Comparison of ENCODE assay signal across 22 cellular contexts in genomic region chr15:74897300-74897701, GRCh38. TPM values are rescaled to one million over a fixed set of nuclear protein-coding genes. Genes with fewer than 3 reads are reported as not detected.
A peak's percentile ranks its signal among the peaks of the same experiment; 100 is the strongest.
DNase-seq lines count a peak whose midpoint lies in the region; ATAC-seq and TF ChIP-seq lines count a peak whose summit lies in the region.
"Had no signal": no experiment of that assay in that cellular context is flagged by ENCODE, and none has a peak within 500 bp of the region (broad histone marks: within the 10 kb centered on the region; RNA-seq: fewer than 3 reads in every experiment).

No MANE protein-coding gene starts in this region.

- TF ChIP-seq RAD21 in IMR-90 (IDR thresholded peaks at IDR 0.05; ENCODE audit: low read length) = no peak

- H2AK5ac ChIP-seq in IMR-90 (ENCODE audit: low read depth, low read length) (no peak overlapping the region), mesendoderm (ENCODE audit: low read length) (no peak overlapping the region)

- DNase-seq in A673 (ENCODE audit: low spot score) (no peak), IMR-90 (no peak), left cardiac atrium (no peak), left colon (no peak), mesendoderm (no peak)
- DNase-seq in activated naive CD4-positive, alpha-beta T cell treated with anti-CD3 and anti-CD28 coated beads, Interleukin-2, amount 10 ng/mL, durations not matched to agents 7 days and 5 days = no peak
- DNase-seq: activated CD4-positive, alpha-beta T cell treated with anti-CD3 and anti-CD28 coated beads, Interleukin-2, amount 50 U/mL, for 1 hour; COR-L47; islet precursor cell; MM.1S; NCI-H1694 treated with DMSO at 0.1 percent for 48 hours; NCI-H2227 treated with DMSO at 0.1 percent for 48 hours; Peyer's patch; small intestine; stimulated activated CD8-positive, alpha-beta memory T cell treated with anti-CD3 and anti-CD28 coated beads, Interleukin-4, amount 100 ng/mL, for 48 hours; substantia nigra had no signal

- no peak overlapping the region for H3K9ac ChIP-seq in IMR-90 (ENCODE audit: low read depth, low read length)
- H3K9ac ChIP-seq in mesendoderm (ENCODE audit: low read length) = no peak overlapping the region

- no peak overlapping the region for H3K4me2 ChIP-seq in IMR-90 (ENCODE audit: low read depth, low read length)
- no peak overlapping the region for H3K4me2 ChIP-seq in mesendoderm (ENCODE audit: low read length)
- H3K4me2 ChIP-seq: hepatocyte had no signal

- H3K4me3 ChIP-seq in A673 (ENCODE audit: low read depth, low read length, poor library complexity, severe bottlenecking) = no peak overlapping the region
- H3K4me3 ChIP-seq in IMR-90 (ENCODE audit: insufficient read depth, low read depth, low read length) = no peak overlapping the region
- H3K4me3 ChIP-seq in mesendoderm (ENCODE audit: low read length) = no peak overlapping the region
- H3K4me3 ChIP-seq: coronary artery, hepatocyte, Peyer's patch, vagina had no signal

- H3K27me3 Mint-ChIP-seq in activated naive CD4-positive, alpha-beta T cell treated with anti-CD3 and anti-CD28 coated beads, Interleukin-2, amount 10 ng/mL, durations not matched to agents 7 days and 5 days = no peaks in the 10 kb centered on the region
- H3K27me3 Mint-ChIP-seq: activated naive CD4-positive, alpha-beta T cell treated with anti-CD3 and anti-CD28 coated beads, Interleukin-2, amount 50 U/mL, for 24 hours; memory B cell had no signal

- H3K79me1 ChIP-seq in IMR-90 (ENCODE audit: low read depth in 1 of 2, low read length in 2 of 2) (peaks cover 13 to 40% of the 10 kb centered on the region in 2 experiments; a peak in 3 of 4 replicates), mesendoderm (ENCODE audit: low read length) (no peaks in the 10 kb centered on the region)

- H2BK120ac ChIP-seq in IMR-90 (ENCODE audit: low read depth, low read length) (no peak overlapping the region), mesendoderm (ENCODE audit: low read depth, low read length) (no peak overlapping the region)

- H4K5ac ChIP-seq in IMR-90 (ENCODE audit: low read depth, low read length) (no peak overlapping the region), mesendoderm (ENCODE audit: low read length) (no peak overlapping the region)

- H3K27me3 ChIP-seq in A673 (replicated peaks; ENCODE audit: insufficient read depth, low read depth, low read length, poor library complexity) = no peaks in the 10 kb centered on the region
- H3K27me3 ChIP-seq in IMR-90 (ENCODE audit: control insufficient read depth, insufficient read depth, low read length) = no peaks in the 10 kb centered on the region
- H3K27me3 ChIP-seq in mesendoderm (ENCODE audit: insufficient read depth, low read length, poor library complexity) = no peaks in the 10 kb centered on the region
- H3K27me3 ChIP-seq: hepatocyte, Peyer's patch, vagina had no signal

- CTCF ChIA-PET in A673 (lab: Charles Lee) = no interaction called here
- CTCF ChIA-PET in IMR-90 (lab: Yijun Ruan, JAX) = no interaction called here
- CTCF ChIA-PET in activated naive CD4-positive, alpha-beta T cell treated with anti-CD3 and anti-CD28 coated beads, Interleukin-2, amount 10 ng/mL, durations not matched to agents 7 days and 5 days (lab: Charles Lee) = interaction anchor here (1.0 kb wide), 1 partner anchor 27 kb away, joined by 3 read pairs; no protein-coding TSS in a partner anchor

- BruUV-seq in A673 (replicated peaks; lab: Mats Ljungman, UMichigan) (no TSS peak), IMR-90 (replicated peaks; lab: Mats Ljungman, UMichigan) (no TSS peak)

- intact Hi-C loops in A673 (cut with micrococcal nuclease; ENCODE audit: unreplicated experiment) (no loop called here), IMR-90 (cut with micrococcal nuclease) (no loop called here), left cardiac atrium (cut with DNase I) (no loop called here), left colon (cut with DNase I, micrococcal nuclease) (loop anchor here in 1 of 2 donors (5.0 kb wide), 1 partner anchor 40 kb away; no protein-coding TSS in a partner anchor)

- H3K9me3 ChIP-seq in A673 (ENCODE audit: low read depth, low read length, poor library complexity, severe bottlenecking) = no peaks in the 10 kb centered on the region
- H3K9me3 ChIP-seq in IMR-90 (ENCODE audit: control insufficient read depth, insufficient read depth, low read length) = no peaks in the 10 kb centered on the region
- H3K9me3 ChIP-seq: Peyer's patch, vagina had no signal

- H4K8ac ChIP-seq in IMR-90 (ENCODE audit: low read depth in 2 of 2, low read length in 2 of 2) (0 out of 4 replicates have a peak overlapping the region, but pooled peaks of 1 of the 2 experiments have one; percentile 15), mesendoderm (ENCODE audit: low read depth, low read length) (no peak overlapping the region)

- H3K14ac ChIP-seq in IMR-90 (replicated peaks; ENCODE audit: low read depth, low read length) = no peak overlapping the region

- H2AFZ ChIP-seq in IMR-90 (replicated peaks; ENCODE audit: low read length, poor library complexity) = no peak overlapping the region
- H2AFZ ChIP-seq: hepatocyte had no signal

- TF ChIP-seq POLR2A in IMR-90 (IDR thresholded peaks at IDR 0.05; ENCODE audit: low read depth, low read length) = no peak

- peaks cover 4% of the 10 kb centered on the region for H3K4me1 ChIP-seq in A673 (ENCODE audit: insufficient read depth, low read length, poor library complexity, severe bottlenecking)
- H3K4me1 ChIP-seq in IMR-90 (ENCODE audit: control insufficient read depth, insufficient read depth, low read length) = peaks cover 2% of the 10 kb centered on the region; the same call in 1 of the 2 replicates
- H3K4me1 ChIP-seq in mesendoderm (ENCODE audit: control insufficient read depth, low read depth, low read length) = no peaks in the 10 kb centered on the region

- H3K9me1 ChIP-seq in IMR-90 (ENCODE audit: insufficient read depth, low read length) = peaks cover 16% of the 10 kb centered on the region

- H3K9me3 Mint-ChIP-seq in activated naive CD4-positive, alpha-beta T cell treated with anti-CD3 and anti-CD28 coated beads, Interleukin-2, amount 10 ng/mL, durations not matched to agents 7 days and 5 days = no peaks in the 10 kb centered on the region
- H3K9me3 Mint-ChIP-seq: activated naive CD4-positive, alpha-beta T cell treated with anti-CD3 and anti-CD28 coated beads, Interleukin-2, amount 50 U/mL, for 24 hours; memory B cell; nephron had no signal

- dilution Hi-C loops in IMR-90 (cut with HindIII; ENCODE audit: low sequenced_read_pairs, unreplicated experiment) = no loop called here

- H2AK9ac ChIP-seq in IMR-90 (replicated peaks; ENCODE audit: low read depth, low read length, poor library complexity) = peak overlapping the region; percentile 3

- POLR2A ChIA-PET in A673 (lab: Charles Lee; ENCODE audit: low non-redundant PET) = no interaction called here
- POLR2A ChIA-PET in IMR-90 (lab: Charles Lee; ENCODE audit: unreplicated experiment) = no interaction called here

- H3K36me3 ChIP-seq in A673 (ENCODE audit: insufficient read depth, low read length, poor library complexity, severe bottlenecking) (peaks cover 58% of the 10 kb centered on the region), IMR-90 (ENCODE audit: control insufficient read depth, insufficient read depth, low read length) (peaks cover 53% of the 10 kb centered on the region), mesendoderm (ENCODE audit: control insufficient read depth, insufficient read depth, low read length) (peaks cover 10% of the 10 kb centered on the region)

- ATAC-seq in IMR-90 (ENCODE audit: low read depth) (no peak), left cardiac atrium (peak; percentile 55 to 62), left colon (no peak)

- H2BK15ac ChIP-seq in IMR-90 (ENCODE audit: low read depth, low read length) (no peak overlapping the region), mesendoderm (replicated peaks; ENCODE audit: low read depth) (no peak overlapping the region)

- no peaks in the 10 kb centered on the region for H3K79me2 ChIP-seq in mesendoderm (ENCODE audit: control insufficient read depth, insufficient read depth, low read length)

- peaks cover 47% of the 10 kb centered on the region for H3K4me1 Mint-ChIP-seq in activated naive CD4-positive, alpha-beta T cell treated with anti-CD3 and anti-CD28 coated beads, Interleukin-2, amount 10 ng/mL, durations not matched to agents 7 days and 5 days
- H3K4me1 Mint-ChIP-seq: nephron had no signal

- TF ChIP-seq CTCF in A673 (conservative IDR thresholded peaks at IDR 0.05; ENCODE audit: low read depth, low read length) = no peak
- TF ChIP-seq CTCF in IMR-90 (conservative IDR thresholded peaks at IDR 0.05; ENCODE audit: low read depth, low read length) = no peak

- peaks cover 3% of the 10 kb centered on the region; the same call in 1 of the 2 replicates for H4K20me1 ChIP-seq in IMR-90 (ENCODE audit: insufficient read depth, low read length)

- H3K56ac ChIP-seq in IMR-90 (ENCODE audit: extremely low read depth, insufficient read depth, low read length) (no peak overlapping the region), mesendoderm (ENCODE audit: low read length) (no peak overlapping the region)

- H3K23ac ChIP-seq in IMR-90 (ENCODE audit: low read depth, low read length) (no peak overlapping the region), mesendoderm (ENCODE audit: low read length) (no peak overlapping the region)

- 100% methylated on average over 1 of the region's 6 CpGs; no CpG with 5 or more reads in 1 of the 2 experiments for WGBS in IMR-90 (ENCODE audit: extremely low coverage in 2 of 2, insufficient read length in 1 of 2), 2 experiments
- WGBS in mesendoderm (ENCODE audit: extremely low coverage, insufficient coverage, low lambda C conversion rate) = no CpG with 5 or more reads among the region's 6 CpGs

- in situ Hi-C loops in IMR-90 (cut with MboI; ENCODE audit: low sequenced_read_pairs) = no loop called here

- no peak overlapping the region for H3K27ac Mint-ChIP-seq in activated naive CD4-positive, alpha-beta T cell treated with anti-CD3 and anti-CD28 coated beads, Interleukin-2, amount 10 ng/mL, durations not matched to agents 7 days and 5 days
- H3K27ac Mint-ChIP-seq: nephron had no signal

- H3K36me3 Mint-ChIP-seq in activated naive CD4-positive, alpha-beta T cell treated with anti-CD3 and anti-CD28 coated beads, Interleukin-2, amount 10 ng/mL, durations not matched to agents 7 days and 5 days = peaks cover 56% of the 10 kb centered on the region

- no peak overlapping the region for H3K4me3 Mint-ChIP-seq in activated naive CD4-positive, alpha-beta T cell treated with anti-CD3 and anti-CD28 coated beads, Interleukin-2, amount 10 ng/mL, durations not matched to agents 7 days and 5 days
- H3K4me3 Mint-ChIP-seq: activated naive CD4-positive, alpha-beta T cell treated with anti-CD3 and anti-CD28 coated beads, Interleukin-2, amount 50 U/mL, for 24 hours; memory B cell; nephron had no signal

- no peak overlapping the region for H4K91ac ChIP-seq in IMR-90 (ENCODE audit: insufficient read depth, low read depth, low read length)

- no peak overlapping the region for H2BK20ac ChIP-seq in IMR-90 (ENCODE audit: low read depth, low read length)

- H2BK5ac ChIP-seq in IMR-90 (ENCODE audit: low read depth, low read length, poor library complexity, severe bottlenecking) (no peak overlapping the region), mesendoderm (ENCODE audit: low read length) (no peak overlapping the region)

- H3K4ac ChIP-seq in IMR-90 (ENCODE audit: low read depth, low read length) = no peak overlapping the region
- no peak overlapping the region for H3K4ac ChIP-seq in mesendoderm (ENCODE audit: low read depth, low read length)

- H3K27ac ChIP-seq in A673 (ENCODE audit: low read depth, low read length, poor library complexity, severe bottlenecking) (peak overlapping the region; percentile 40), IMR-90 (ENCODE audit: insufficient read depth, low read length) (no peak overlapping the region), mesendoderm (ENCODE audit: low read depth, low read length) (no peak overlapping the region)
- H3K27ac ChIP-seq: coronary artery, hepatocyte, Peyer's patch, vagina had no signal

- H3K18ac ChIP-seq in IMR-90 (ENCODE audit: low read depth, low read length) (no peak overlapping the region), mesendoderm (ENCODE audit: low read length) (no peak overlapping the region)

RNA-seq across cellular contexts. Expression of gene MPI, which starts 7.5 kb away (rescaled TPM):
- total RNA-seq in A673 (2021) (48.2 and 62.8 TPM in 2 replicates), IMR-90 (2012; rRNA removed) (61.4 and 91.8 TPM in 2 replicates), left cardiac atrium (10 to 100 TPM; 37.6 to 42.1 TPM), left colon (10 to 100 TPM; 62.2 to 76.7 TPM)
- 80.1 and 81.1 TPM in 2 replicates for polyA plus RNA-seq in IMR-90 (2012; rRNA removed)
- 68.1 and 94.5 TPM in 2 replicates for polyA plus RNA-seq in IMR-90 (2012; cell fraction: cytosol; rRNA removed)
- 73.5 and 116 TPM in 2 replicates for polyA plus RNA-seq in IMR-90 (2012; cell fraction: nucleus; rRNA removed; ENCODE audit: low replicate concordance)
- polyA plus RNA-seq in mesendoderm (2013, experiment 1 of 2) = 21.1 TPM
- polyA plus RNA-seq in mesendoderm (2013, experiment 2 of 2) = 20.1 TPM

RNA-seq across cellular contexts. Expression of gene FAM219B, which starts 9.3 kb away (rescaled TPM):
- total RNA-seq in A673 (2021) = 86.6 and 93.2 TPM in 2 replicates
- total RNA-seq in IMR-90 (2012; rRNA removed) = 20.3 and 24.9 TPM in 2 replicates
- polyA plus RNA-seq in IMR-90 (2012; rRNA removed) = 40.8 and 48.7 TPM in 2 replicates
- 20.9 and 24.3 TPM in 2 replicates for polyA plus RNA-seq in IMR-90 (2012; cell fraction: cytosol; rRNA removed)
- polyA plus RNA-seq in IMR-90 (2012; cell fraction: nucleus; rRNA removed; ENCODE audit: low replicate concordance) = 154 and 222 TPM in 2 replicates
- total RNA-seq in left cardiac atrium = 100 to 1,000 TPM in 1 of 2 donors, 10 to 100 TPM in 1; 91.2 to 117 TPM
- total RNA-seq in left colon = 10 to 100 TPM; 53.5 to 64.9 TPM
- polyA plus RNA-seq in mesendoderm (2013, experiment 1 of 2) = 24.2 TPM
- 24.6 TPM for polyA plus RNA-seq in mesendoderm (2013, experiment 2 of 2)

RNA-seq across cellular contexts. Expression of gene SCAMP2, which starts 24.1 kb away (rescaled TPM):
- 77.9 and 94.4 TPM in 2 replicates for total RNA-seq in A673 (2021)
- 23.3 and 25.8 TPM in 2 replicates for total RNA-seq in IMR-90 (2012; rRNA removed)
- polyA plus RNA-seq in IMR-90 (2012; rRNA removed) = 108 and 111 TPM in 2 replicates
- 47.2 and 71.4 TPM in 2 replicates for polyA plus RNA-seq in IMR-90 (2012; cell fraction: cytosol; rRNA removed)
- polyA plus RNA-seq in IMR-90 (2012; cell fraction: nucleus; rRNA removed; ENCODE audit: low replicate concordance) = 52.8 and 64.1 TPM in 2 replicates
- 10 to 100 TPM; 63.4 to 65.2 TPM for total RNA-seq in left cardiac atrium
- 100 to 1,000 TPM; 188 to 209 TPM for total RNA-seq in left colon
- polyA plus RNA-seq in mesendoderm (2013, experiment 1 of 2) = 36.0 TPM
- polyA plus RNA-seq in mesendoderm (2013, experiment 2 of 2) = 32.5 TPM

RNA-seq across cellular contexts. Expression of gene COX5A, which starts 40.6 kb away (rescaled TPM):
- total RNA-seq in A673 (2021) = 354 and 357 TPM in 2 replicates
- 24.7 and 39.8 TPM in 2 replicates for total RNA-seq in IMR-90 (2012; rRNA removed)
- polyA plus RNA-seq in IMR-90 (2012; rRNA removed) = 135 and 141 TPM in 2 replicates
- 167 and 235 TPM in 2 replicates for polyA plus RNA-seq in IMR-90 (2012; cell fraction: cytosol; rRNA removed)
- polyA plus RNA-seq in IMR-90 (2012; cell fraction: nucleus; rRNA removed; ENCODE audit: low replicate concordance) = 76.5 and 78.8 TPM in 2 replicates
- 100 to 1,000 TPM; 817 to 989 TPM for total RNA-seq in left cardiac atrium
- total RNA-seq in left colon = 100 to 1,000 TPM; 564 to 684 TPM
- 353 TPM for polyA plus RNA-seq in mesendoderm (2013, experiment 1 of 2)
- polyA plus RNA-seq in mesendoderm (2013, experiment 2 of 2) = 361 TPM

RNA-seq across cellular contexts. Expression of gene ULK3, which starts 54.3 kb away (rescaled TPM):
- 53.3 and 58.3 TPM in 2 replicates for total RNA-seq in A673 (2021)
- total RNA-seq in IMR-90 (2012; rRNA removed) = 8.6 and 11.8 TPM in 2 replicates
- polyA plus RNA-seq in IMR-90 (2012; rRNA removed) = 22.7 and 24.7 TPM in 2 replicates
- polyA plus RNA-seq in IMR-90 (2012; cell fraction: cytosol; rRNA removed) = 10.2 and 12.4 TPM in 2 replicates
- 160 and 201 TPM in 2 replicates for polyA plus RNA-seq in IMR-90 (2012; cell fraction: nucleus; rRNA removed; ENCODE audit: low replicate concordance)
- 10 to 100 TPM; 35.3 to 41.4 TPM for total RNA-seq in left cardiac atrium
- 10 to 100 TPM; 70.7 to 83.2 TPM for total RNA-seq in left colon
- 13.7 TPM for polyA plus RNA-seq in mesendoderm (2013, experiment 1 of 2)
- 13.9 TPM for polyA plus RNA-seq in mesendoderm (2013, experiment 2 of 2)

Comparison
In these comparisons a context has a peak if more than half of its experiments do, and no peak if none do; other contexts are left out.
1. ATAC-seq: peak in left cardiac atrium (2 of 2); none in IMR-90 (single experiment) and left colon (single experiment).